8 cellular contexts compared by ENCODE assay signal in the genomic region with DNA sequence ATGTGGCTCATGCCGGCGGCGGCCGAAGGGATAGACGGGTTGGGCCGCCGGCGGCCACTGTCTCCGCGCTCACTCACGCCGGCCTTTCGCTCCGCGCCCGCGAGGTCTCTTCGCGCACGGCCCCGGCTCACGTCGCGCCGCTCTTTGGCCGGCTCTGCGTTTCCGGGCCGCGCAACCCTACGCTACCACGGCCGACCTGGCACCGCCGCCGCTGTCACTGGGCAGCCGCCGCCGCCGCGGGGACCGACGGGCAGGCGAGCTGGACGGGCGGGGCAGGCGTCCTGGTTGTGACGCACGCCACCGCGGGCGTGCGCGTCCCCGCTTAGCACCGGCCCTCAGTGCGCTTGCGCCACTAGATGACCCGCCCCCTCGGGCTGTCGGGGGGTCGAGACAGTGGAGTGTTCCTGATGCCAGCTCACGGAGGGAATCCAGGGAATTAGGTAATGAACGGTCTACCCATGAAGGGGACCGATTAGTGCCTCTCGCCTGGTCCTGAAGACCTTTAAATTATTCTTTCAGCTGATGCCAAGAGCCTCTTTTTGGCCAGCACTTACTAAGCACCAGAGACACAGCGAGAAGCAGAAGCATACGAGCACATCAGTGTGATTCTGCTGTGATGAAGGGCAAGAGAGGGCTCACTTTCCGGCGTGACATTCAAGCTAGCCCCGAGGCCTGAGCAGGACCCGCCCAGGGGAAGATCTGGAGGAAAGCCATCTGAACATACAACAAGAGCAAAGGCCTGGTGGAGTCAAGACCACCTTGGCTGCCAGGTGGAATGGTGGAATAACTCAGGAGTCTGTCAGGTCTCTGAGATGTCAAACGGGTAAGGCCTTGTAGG. TPM values are rescaled to one million over a fixed set of nuclear protein-coding genes. Genes with fewer than 3 reads are reported as not detected.
DNase-seq lines count a peak whose midpoint lies in the region; ATAC-seq and TF ChIP-seq lines count a peak whose summit lies in the region.

A gene (minus strand): TSS at position 289 of the 838 bp plus-strand sequence. CDS start 278 bp downstream, at position 11.

- H3K9me3 Mint-ChIP-seq in CD4-positive, alpha-beta T cell: no peaks in the 10 kb centered on the region
- H3K9me3 Mint-ChIP-seq in effector memory CD8-positive, alpha-beta T cell: no peaks in the 10 kb centered on the region

- no peaks in the 10 kb centered on the region for H3K27me3 ChIP-seq in CD4-positive, alpha-beta T cell (ENCODE audit: control insufficient read depth, insufficient read depth, low read length)

- POLR2A ChIA-PET in CD4-positive, alpha-beta T cell (lab: Charles Lee): interaction anchor here (0.7 to 3.1 kb wide), 12 partner anchors 11 to 246 kb away, joined by 3 to 25 read pairs (median 4); a partner anchor contains a TSS

- H3K27ac Mint-ChIP-seq in CD4-positive, alpha-beta T cell: peak within 1 kb of the TSS; percentile 97
- peak within 1 kb of the TSS; percentile 97 to 98 for H3K27ac Mint-ChIP-seq in effector memory CD8-positive, alpha-beta T cell

- peak; percentile 61 for ATAC-seq in CD4-positive, alpha-beta T cell (ENCODE audit: poor library complexity)
- ATAC-seq in GM19438 (IDR thresholded peaks at IDR 0.05; ENCODE audit: low read depth, unreplicated experiment) (peak; percentile 89), HG03571 (IDR thresholded peaks at IDR 0.05; ENCODE audit: unreplicated experiment) (peak; percentile 78)
- ATAC-seq in effector memory CD8-positive, alpha-beta T cell (replicated peaks): peak; percentile 89

- H3K27ac ChIP-seq in CD4-positive, alpha-beta T cell (ENCODE audit: low read depth, low read length): peak within 1 kb of the TSS; percentile 66

- H3K4me3 Mint-ChIP-seq in CD4-positive, alpha-beta T cell: peak within 1 kb of the TSS; percentile 96
- H3K4me3 Mint-ChIP-seq in effector memory CD8-positive, alpha-beta T cell: peak within 1 kb of the TSS; percentile 87 to 96

- H3K36me3 Mint-ChIP-seq in CD4-positive, alpha-beta T cell (ENCODE audit: low read depth): peaks cover 19% of the 10 kb centered on the region
- peaks cover 4% of the 10 kb centered on the region for H3K36me3 Mint-ChIP-seq in effector memory CD8-positive, alpha-beta T cell (ENCODE audit: insufficient read depth)

- CTCF ChIA-PET in CD4-positive, alpha-beta T cell (lab: Charles Lee): interaction anchor here (1.1 kb wide), 1 partner anchor 162 kb away, joined by 3 read pairs; a partner anchor contains a TSS

- no peak for TF ChIP-seq CTCF in CD4-positive, alpha-beta T cell (IDR thresholded peaks at IDR 0.05)

- no peaks in the 10 kb centered on the region for H3K27me3 Mint-ChIP-seq in CD4-positive, alpha-beta T cell
- H3K27me3 Mint-ChIP-seq in effector memory CD8-positive, alpha-beta T cell: no peaks in the 10 kb centered on the region

- no peaks in the 10 kb centered on the region for H3K9me3 ChIP-seq in CD4-positive, alpha-beta T cell (ENCODE audit: control insufficient read depth, low read length)

- DNase-seq in CD4-positive, alpha-beta T cell: peak; percentile 56 to 82 (median 73)
- DNase-seq in NOMO-1 (lab: John Stamatoyannopoulos, UW; ENCODE audit: unreplicated experiment in 2 of 2) (peak; percentile 80 to 91), medulla oblongata (ENCODE audit: extremely low spot score) (peak; percentile 94)
- peak; percentile 65 to 73 for DNase-seq in activated CD8-positive, alpha-beta memory T cell treated with anti-CD3 and anti-CD28 coated beads for 4 hours (ENCODE audit: low read depth in 2 of 2)
- peak; percentile 77 to 83 (median 80) for DNase-seq in effector memory CD8-positive, alpha-beta T cell
- peak; percentile 58 to 67 (median 60) for DNase-seq in stimulated activated CD4-positive, alpha-beta T cell treated with anti-CD3 and anti-CD28 coated beads, TNF-alpha, amount 100 ng/mL, for 4 hours (ENCODE audit: low read depth in 3 of 3)

- H3K4me1 Mint-ChIP-seq in CD4-positive, alpha-beta T cell (ENCODE audit: low read depth): peaks cover 34% of the 10 kb centered on the region
- peaks cover 17 to 19% of the 10 kb centered on the region in 2 donors for H3K4me1 Mint-ChIP-seq in effector memory CD8-positive, alpha-beta T cell (ENCODE audit: low read depth in 2 of 2)

- intact Hi-C loops in CD4-positive, alpha-beta T cell (cut with DNase I, micrococcal nuclease): loop anchor here (2.0 to 10.0 kb wide), 6 partner anchors 36 to 83 kb away; a partner anchor contains a TSS

RNA-seq across cellular contexts. Expression of the gene that starts here (rescaled TPM):
- total RNA-seq in CD4-positive, alpha-beta T cell: 10 to 100 TPM; 47.4 to 48.3 TPM

Comparison
In these comparisons a context has a peak if more than half of its experiments do, and no peak if none do; other contexts are left out.
1. Peak in every context shown above with its lines: DNase-seq, ATAC-seq and H3K27ac ChIP-seq.